1 cellular context compared by ENCODE assay signal in the genomic region with DNA sequence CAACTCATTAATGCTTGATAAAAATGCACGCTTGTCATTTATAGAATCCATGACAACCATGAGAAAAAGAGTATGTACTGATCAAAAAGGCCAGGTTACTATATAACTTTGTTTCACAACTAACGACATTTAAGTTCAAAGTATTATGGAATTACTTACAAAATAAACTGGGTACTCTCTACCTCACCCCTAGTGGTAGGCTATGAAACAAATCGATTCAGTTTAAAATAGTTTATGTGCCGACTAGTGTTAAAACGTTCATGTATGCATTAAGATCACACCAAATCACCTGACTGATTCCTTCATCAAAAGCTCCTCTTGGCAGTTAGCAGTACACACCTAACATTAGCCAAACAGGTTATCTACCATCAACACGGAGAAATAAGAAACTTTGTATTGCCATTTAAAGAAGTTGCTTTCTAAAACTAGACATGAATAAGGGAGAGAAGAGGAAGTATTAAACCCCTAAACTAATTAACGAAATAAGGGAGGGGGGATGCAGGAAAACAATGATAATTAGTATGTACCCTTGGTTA.
TF ChIP-seq lines count a peak whose summit lies in the region.

No MANE protein-coding gene starts in this region.

TF ChIP-seq in HepG2, 621 proteins besides CTCF, POLR2A, EP300 and RAD21 (continued from another document):
- TF ChIP-seq, protein P1, sequence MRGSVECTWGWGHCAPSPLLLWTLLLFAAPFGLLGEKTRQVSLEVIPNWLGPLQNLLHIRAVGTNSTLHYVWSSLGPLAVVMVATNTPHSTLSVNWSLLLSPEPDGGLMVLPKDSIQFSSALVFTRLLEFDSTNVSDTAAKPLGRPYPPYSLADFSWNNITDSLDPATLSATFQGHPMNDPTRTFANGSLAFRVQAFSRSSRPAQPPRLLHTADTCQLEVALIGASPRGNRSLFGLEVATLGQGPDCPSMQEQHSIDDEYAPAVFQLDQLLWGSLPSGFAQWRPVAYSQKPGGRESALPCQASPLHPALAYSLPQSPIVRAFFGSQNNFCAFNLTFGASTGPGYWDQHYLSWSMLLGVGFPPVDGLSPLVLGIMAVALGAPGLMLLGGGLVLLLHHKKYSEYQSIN (CRISPR knock-in tag; IDR thresholded peaks at IDR 0.05; ENCODE audit: borderline replicate concordance): no peak
- TF ChIP-seq ZNF557 (CRISPR knock-in tag; IDR thresholded peaks at IDR 0.05) (no peak), DPF2 (CRISPR knock-in tag; IDR thresholded peaks at IDR 0.05; ENCODE audit: borderline replicate concordance, low read depth) (no peak), HNF1B (CRISPR knock-in tag; IDR thresholded peaks at IDR 0.05) (no peak), ZNF124 (CRISPR knock-in tag; IDR thresholded peaks at IDR 0.05) (no peak), TRIM24 (CRISPR knock-in tag; IDR thresholded peaks at IDR 0.05) (no peak)
